Comparison of ENCODE assay signal across 8 cellular contexts in the genomic region with DNA sequence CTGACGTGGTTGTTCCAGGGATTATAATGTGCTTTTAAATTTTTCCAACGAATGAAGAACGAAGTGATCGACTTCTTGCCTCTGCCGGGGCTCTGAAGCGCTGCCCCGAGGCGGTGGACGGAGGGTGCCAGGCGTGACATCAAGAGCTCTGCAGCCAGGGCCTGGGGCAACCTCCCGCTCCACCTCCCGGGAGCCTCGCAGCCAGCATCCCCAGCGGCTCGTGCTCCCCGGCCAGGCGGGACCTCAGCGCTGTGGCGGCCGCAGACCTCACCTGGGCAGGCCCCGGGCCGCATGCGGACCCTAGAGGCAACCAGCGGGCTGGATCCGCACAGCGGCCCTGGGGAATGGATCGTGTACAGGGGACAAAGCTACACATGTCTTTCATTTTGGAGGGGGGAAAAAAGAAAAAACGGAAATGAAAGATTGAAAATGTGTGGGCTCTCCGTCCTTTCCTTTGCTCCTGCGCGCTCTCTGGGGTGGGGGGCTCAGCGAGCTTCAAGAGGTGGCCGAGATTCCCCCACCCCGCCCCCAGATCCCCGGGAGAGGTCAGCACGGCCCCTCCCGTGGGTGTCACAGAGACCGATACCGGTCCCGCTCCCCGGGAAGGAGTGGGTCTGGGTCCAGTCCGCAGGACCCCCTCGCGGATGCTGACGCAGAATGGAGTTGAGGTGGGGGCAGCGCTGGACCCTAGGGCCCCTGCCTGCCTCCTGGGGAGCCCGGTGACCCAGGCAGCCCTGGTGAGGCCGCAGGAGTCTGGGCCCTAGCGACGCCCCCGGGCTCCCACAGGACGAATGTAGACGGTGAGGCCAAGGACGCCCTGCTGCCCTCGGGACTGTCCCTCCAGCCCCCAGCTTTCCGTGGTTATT. TPM values are rescaled to one million over a fixed set of nuclear protein-coding genes. Genes with fewer than 3 reads are reported as not detected.
DNase-seq lines count a peak whose midpoint lies in the region; ATAC-seq, FAIRE-seq and TF ChIP-seq lines count a peak whose summit lies in the region.
"Not testable (repeated sequence)": the region's sequence is repeated elsewhere in the genome, so short reads cannot be mapped to it uniquely, and the experiment has no call there.

No MANE protein-coding gene starts in this region.

- not testable (repeated sequence) for H3F3A ChIP-seq in MM.1S (ENCODE audit: insufficient read depth, low read length)

- H3K79me2 ChIP-seq in MM.1S (ENCODE audit: low read length): peaks cover 37% of the 10 kb centered on the region

- not testable (repeated sequence) for TF ChIP-seq EP300 in A549 (IDR thresholded peaks at IDR 0.05)

- not testable (repeated sequence) for H3K4me1 ChIP-seq in A549; MM.1S (ENCODE audit: low read length)

- H3K4me1 Mint-ChIP-seq in activated CD8-positive, alpha-beta T cell treated with anti-CD3 and anti-CD28 coated beads for 36 hours (ENCODE audit: low read depth): not testable (repeated sequence)

- H3K9me3 ChIP-seq in A549; MM.1S (replicated peaks; ENCODE audit: insufficient read depth, low read length): not testable (repeated sequence)

- FAIRE-seq in A549 (lab: Jason Lieb, UNC): not testable (repeated sequence)

- H3K27ac ChIP-seq in A549 (peak overlapping the region; percentile 59 to 82), coronary artery (peak overlapping the region in 1 of 2 donors; percentile 37)
- not testable (repeated sequence) for H3K27ac ChIP-seq in MM.1S (ENCODE audit: low read length)

- H3K27ac Mint-ChIP-seq in activated CD8-positive, alpha-beta T cell treated with anti-CD3 and anti-CD28 coated beads for 36 hours: not testable (repeated sequence)

- H3K9me2 ChIP-seq in MM.1S (replicated peaks; ENCODE audit: insufficient read depth, low read length): not testable (repeated sequence)

- intact Hi-C loops in activated CD8-positive, alpha-beta T cell treated with anti-CD3 and anti-CD28 coated beads for 36 hours (cut with micrococcal nuclease): not testable (repeated sequence)

- ATAC-seq in A549 (peak; percentile 54 to 57), HG02610 (IDR thresholded peaks at IDR 0.05; ENCODE audit: unreplicated experiment) (peak; percentile 19)
- not testable (repeated sequence) for ATAC-seq in activated CD8-positive, alpha-beta T cell treated with anti-CD3 and anti-CD28 coated beads for 36 hours

- not testable (repeated sequence) for DNase-seq in A549 (ENCODE audit: low read depth in 1 of 2, low spot score in 1 of 2); activated CD8-positive, alpha-beta T cell treated with anti-CD3 and anti-CD28 coated beads for 36 hours; coronary artery (ENCODE audit: low spot score)
- DNase-seq in GM13976 (ENCODE audit: low spot score): peak; percentile 43
- DNase-seq in MM.1S: peak; percentile 40
- DNase-seq in kidney tubule cell (ENCODE audit: low spot score): peak; percentile 24
- peak; percentile 53 for DNase-seq in retina

- H3K4me2 ChIP-seq in A549 (peak overlapping the region; percentile 62), MM.1S (ENCODE audit: low read depth, low read length) (peak overlapping the region; percentile 94)

- H2AFZ ChIP-seq in MM.1S (ENCODE audit: low read length): peak overlapping the region; percentile 78

- H3K9me3 Mint-ChIP-seq in activated CD8-positive, alpha-beta T cell treated with anti-CD3 and anti-CD28 coated beads for 36 hours: not testable (repeated sequence)

- peaks cover 18% of the 10 kb centered on the region for H3K27me3 Mint-ChIP-seq in activated CD8-positive, alpha-beta T cell treated with anti-CD3 and anti-CD28 coated beads for 36 hours

- CTCF ChIA-PET in A549 (lab: Yijun Ruan, JAX): interaction anchor here (1.0 kb wide), 1 partner anchor 22 kb away, joined by 4 read pairs; no protein-coding TSS in a partner anchor
- CTCF ChIA-PET in activated CD8-positive, alpha-beta T cell treated with anti-CD3 and anti-CD28 coated beads for 36 hours (lab: Charles Lee): not testable (repeated sequence)

- H3K4me3 ChIP-seq in A549 (peak overlapping the region; percentile 70), MM.1S (ENCODE audit: low read length) (peak overlapping the region; percentile 67), coronary artery (peak overlapping the region; percentile 61)

- in situ Hi-C loops in GM13976 (cut with MboI; ENCODE audit: low sequenced_read_pairs, unreplicated experiment): not testable (repeated sequence)

- not testable (repeated sequence) for H3K36me3 ChIP-seq in MM.1S (replicated peaks; ENCODE audit: insufficient read depth, low read length)

- TF ChIP-seq CTCF in A549 (IDR thresholded peaks at IDR 0.05); GM13976 (IDR thresholded peaks at IDR 0.05; ENCODE audit: borderline replicate concordance, control extremely low read depth, extremely low read depth, insufficient read depth, missing control alignments); MM.1S (IDR thresholded peaks at IDR 0.05; ENCODE audit: low read length); activated CD8-positive, alpha-beta T cell treated with anti-CD3 and anti-CD28 coated beads for 36 hours (IDR thresholded peaks at IDR 0.05); coronary artery (IDR thresholded peaks at IDR 0.05): not testable (repeated sequence)

- not testable (repeated sequence) for H4K20me1 ChIP-seq in MM.1S (ENCODE audit: insufficient read depth, low read length)

- not testable (repeated sequence) for TF ChIP-seq POLR2A in A549 (IDR thresholded peaks at IDR 0.05; ENCODE audit: low read length)

- H3K9ac ChIP-seq in MM.1S (ENCODE audit: low read length): peak overlapping the region; percentile 56; the same call in 1 of the 2 replicates

- H3K36me3 Mint-ChIP-seq in activated CD8-positive, alpha-beta T cell treated with anti-CD3 and anti-CD28 coated beads for 36 hours (ENCODE audit: low read depth): not testable (repeated sequence)

- not testable (repeated sequence) for TF ChIP-seq RAD21 in A549 (conservative IDR thresholded peaks at IDR 0.05 in 1 of 2, IDR thresholded peaks at IDR 0.05 in 1 of 2)

- WGBS in A549 (ENCODE audit: missing lambda C conversion rate): 72% methylated on average over 25 of the region's 56 CpGs

- POLR2A ChIA-PET in A549 (lab: Yijun Ruan, JAX); activated CD8-positive, alpha-beta T cell treated with anti-CD3 and anti-CD28 coated beads for 36 hours (lab: Charles Lee): not testable (repeated sequence)

- H3K27me3 ChIP-seq in MM.1S (replicated peaks; ENCODE audit: insufficient read depth, low read length): not testable (repeated sequence)

- peak overlapping the region; percentile 43 for H3K4me3 Mint-ChIP-seq in activated CD8-positive, alpha-beta T cell treated with anti-CD3 and anti-CD28 coated beads for 36 hours

RNA-seq across cellular contexts. Expression of a gene that starts 28.2 kb away (rescaled TPM):
- polyA plus RNA-seq in A549 (2011; rRNA removed): not detected in 2 replicates
- polyA plus RNA-seq in A549 (2012; cell fraction: cytosol; rRNA removed): not detected in 2 replicates
- polyA plus RNA-seq in A549 (2012; cell fraction: nucleus; rRNA removed): not detected in 2 replicates
- not detected in 3 replicates for polyA plus RNA-seq in A549 (2017; fragmentation: RNase III; extraction: RNeasy Plus Mini Kit Qiagen cat#74134 plus additional on column Dnase treatment)
- polyA minus RNA-seq in A549 (2011; rRNA and poly(A)+ RNA removed): not detected in 2 replicates
- not detected for total RNA-seq in activated CD8-positive, alpha-beta T cell treated with anti-CD3 and anti-CD28 coated beads for 36 hours

RNA-seq across cellular contexts. Expression of a gene that starts 48.6 kb away (rescaled TPM):
- polyA plus RNA-seq in A549 (2011; rRNA removed): 6.4 and 9.1 TPM in 2 replicates
- 3.0 and 4.0 TPM in 2 replicates for polyA plus RNA-seq in A549 (2012; cell fraction: cytosol; rRNA removed)
- polyA plus RNA-seq in A549 (2012; cell fraction: nucleus; rRNA removed): 8.6 and 10.3 TPM in 2 replicates
- polyA plus RNA-seq in A549 (2017; fragmentation: RNase III; extraction: RNeasy Plus Mini Kit Qiagen cat#74134 plus additional on column Dnase treatment): 3.9 to 4.4 TPM (median 4.3 TPM) in 3 replicates
- 6.8 and 11.9 TPM in 2 replicates for polyA minus RNA-seq in A549 (2011; rRNA and poly(A)+ RNA removed)
- total RNA-seq in activated CD8-positive, alpha-beta T cell treated with anti-CD3 and anti-CD28 coated beads for 36 hours: 10 to 100 TPM; 14.0 to 14.2 TPM
